In genomic region chr4:22514001-22514400, GRCh38 we compare ENCODE assay signal across 10 cellular contexts. TPM values are rescaled to one million over a fixed set of nuclear protein-coding genes. Genes with fewer than 3 reads are reported as not detected.
A peak's percentile ranks its signal among the peaks of the same experiment; 100 is the strongest.
DNase-seq lines count a peak whose midpoint lies in the region; ATAC-seq and TF ChIP-seq lines count a peak whose summit lies in the region.
"Had no signal": no experiment of that assay in that cellular context is flagged by ENCODE, and none has a peak within 500 bp of the region (broad histone marks: within the 10 kb centered on the region; RNA-seq: fewer than 3 reads in every experiment).

No MANE protein-coding gene starts in this region.

- H3K27ac ChIP-seq in SJCRH30 (peak overlapping the region; percentile 69), prostate gland (peak overlapping the region; percentile 64 to 78)

- intact Hi-C loops in prostate gland (cut with DNase I) = loop anchor here (10.0 kb wide), 1 partner anchor 99 kb away; no protein-coding TSS in a partner anchor

- H3K36me3 Mint-ChIP-seq in endothelial cell (ENCODE audit: low read depth, unreplicated experiment) = no peaks in the 10 kb centered on the region

- H3K4me1 ChIP-seq in SJCRH30 = no peaks in the 10 kb centered on the region
- no peaks in the 10 kb centered on the region for H3K4me1 ChIP-seq in prostate gland (replicated peaks)

- H3K4me3 Mint-ChIP-seq in endothelial cell (ENCODE audit: unreplicated experiment) = no peak overlapping the region

- WGBS in prostate gland = 47% methylated on average over 6 of the region's 6 CpGs

- no peak overlapping the region for H3K27ac Mint-ChIP-seq in endothelial cell (ENCODE audit: unreplicated experiment)

- ATAC-seq in GM18498 (IDR thresholded peaks at IDR 0.05; ENCODE audit: unreplicated experiment) = no peak

- H3K36me3 ChIP-seq in H7 (replicated peaks; ENCODE audit: control insufficient read depth, insufficient read depth, low read length) (no peaks in the 10 kb centered on the region), SJCRH30 (no peaks in the 10 kb centered on the region), prostate gland (no peaks in the 10 kb centered on the region)

- H3K27me3 Mint-ChIP-seq in endothelial cell (ENCODE audit: unreplicated experiment) = peaks cover 7% of the 10 kb centered on the region

- H3K4me3 ChIP-seq in H7 (ENCODE audit: insufficient read depth, low read depth, low read length) (peak overlapping the region; percentile 80), SJCRH30 (peak overlapping the region; percentile 68), prostate gland (no peak overlapping the region)

- H3K9me3 Mint-ChIP-seq in endothelial cell (ENCODE audit: unreplicated experiment) = no peaks in the 10 kb centered on the region

- TF ChIP-seq CTCF in prostate gland (IDR thresholded peaks at IDR 0.05) (no peak), endothelial cell (IDR thresholded peaks at IDR 0.05; ENCODE audit: unreplicated experiment) (no peak)

- H3K27me3 ChIP-seq in H7 (ENCODE audit: control insufficient read depth, insufficient read depth, low read length) = no peaks in the 10 kb centered on the region
- no peaks in the 10 kb centered on the region for H3K27me3 ChIP-seq in SJCRH30
- no peaks in the 10 kb centered on the region for H3K27me3 ChIP-seq in prostate gland (replicated peaks; ENCODE audit: insufficient read depth)

- peaks cover 17% of the 10 kb centered on the region for H3K4me1 Mint-ChIP-seq in endothelial cell (ENCODE audit: unreplicated experiment)

- TF ChIP-seq POLR2A in prostate gland (IDR thresholded peaks at IDR 0.05) = no peak

- DNase-seq in H7 (no peak), SJCRH30 (no peak), fibroblast of peridontal ligament (ENCODE audit: extremely low read depth) (peak; percentile 90), prostate gland (ENCODE audit: low spot score) (no peak), HK-2 (ENCODE audit: unreplicated experiment) (no peak), endothelial cell (ENCODE audit: low spot score) (no peak), hippocampal formation (lab: John Stamatoyannopoulos, UW) (no peak)
- DNase-seq: activated effector memory CD4-positive, alpha-beta T cell treated with anti-CD3 and anti-CD28 coated beads, Interleukin-2, amount 50 U/mL, for 16 hours; NCI-H226 had no signal

- H3K9me3 ChIP-seq in SJCRH30 (replicated peaks) (no peaks in the 10 kb centered on the region; the same call in 1 of the 2 replicates), prostate gland (no peaks in the 10 kb centered on the region)

RNA-seq across cellular contexts. Expression of gene ADGRA3, which starts 1.9 kb away (rescaled TPM):
- 39.0 and 41.6 TPM in 2 replicates for total RNA-seq in H7 (2014; rRNA removed; shearing (Covaris generic))
- total RNA-seq in SJCRH30 (2014; rRNA removed; shearing (Covaris generic)) = 104 TPM in 2 replicates
- 10 to 100 TPM; 32.0 to 33.8 TPM for total RNA-seq in prostate gland
- total RNA-seq in endothelial cell (ENCODE audit: unreplicated experiment) = 20.1 TPM

Comparison
In these comparisons a context has a peak if more than half of its experiments do, and no peak if none do; other contexts are left out.
1. H3K4me3 ChIP-seq: peak in H7 (single experiment) and SJCRH30 (single experiment); none in prostate gland (0 of 2).